ENCODE assay signal across 8 cellular contexts in genomic region chr18:36067118-36067957, GRCh38. TPM values are rescaled to one million over a fixed set of nuclear protein-coding genes. Genes with fewer than 3 reads are reported as not detected.
A peak's percentile ranks its signal among the peaks of the same experiment; 100 is the strongest.
DNase-seq lines count a peak whose midpoint lies in the region; ATAC-seq lines count a peak whose summit lies in the region.

Gene RPRD1A (minus strand): TSS chr18:36067559. CDS start chr18:36067404, 155 bp downstream.

- peaks cover 12% of the 10 kb centered on the region for H3K36me3 Mint-ChIP-seq in effector memory CD8-positive, alpha-beta T cell (ENCODE audit: insufficient read depth)
- peaks cover 5% of the 10 kb centered on the region for H3K36me3 Mint-ChIP-seq in memory B cell

- DNase-seq in COLO668 (lab: John Stamatoyannopoulos, UW; ENCODE audit: unreplicated experiment) (peak; percentile 98), HT1080 (ENCODE audit: low read depth) (peak; percentile 94), NOMO-1 treated with DMSO at 0.1 percent for 48 hours (lab: John Stamatoyannopoulos, UW; ENCODE audit: unreplicated experiment) (peak; percentile 95), memory B cell (ENCODE audit: low spot score in 2 of 2) (peak; percentile 99)
- peak; percentile 96 to 98 for DNase-seq in activated CD8-positive, alpha-beta memory T cell treated with anti-CD3 and anti-CD28 coated beads for 4 hours (ENCODE audit: low read depth in 2 of 2)
- peak; percentile 96 to 97 (median 97) for DNase-seq in effector memory CD8-positive, alpha-beta T cell
- DNase-seq in stimulated activated CD8-positive, alpha-beta memory T cell treated with anti-CD3 and anti-CD28 coated beads, Interleukin-12 subunit alpha, Interleukin-12 subunit beta, amount 100 ng/mL, for 24 hours (ENCODE audit: extremely low read depth) = peak; percentile 95

- H3K4me3 Mint-ChIP-seq in effector memory CD8-positive, alpha-beta T cell = peak within 1 kb of the TSS; percentile 81 to 94
- peak within 1 kb of the TSS; percentile 85 for H3K4me3 Mint-ChIP-seq in memory B cell

- H3K4me1 Mint-ChIP-seq in effector memory CD8-positive, alpha-beta T cell (ENCODE audit: low read depth in 2 of 2) = peaks cover 24 to 38% of the 10 kb centered on the region in 2 donors
- peaks cover 26% of the 10 kb centered on the region for H3K4me1 Mint-ChIP-seq in memory B cell

- ATAC-seq in GM21360 (IDR thresholded peaks at IDR 0.05; ENCODE audit: unreplicated experiment) (peak; percentile 96), memory B cell (ENCODE audit: low read depth) (peak; percentile 92)
- peak; percentile 84 for ATAC-seq in effector memory CD8-positive, alpha-beta T cell (replicated peaks)

- no peaks in the 10 kb centered on the region for H3K27me3 Mint-ChIP-seq in effector memory CD8-positive, alpha-beta T cell
- H3K27me3 Mint-ChIP-seq in memory B cell = peaks cover 5% of the 10 kb centered on the region

- no peaks in the 10 kb centered on the region for H3K9me3 Mint-ChIP-seq in effector memory CD8-positive, alpha-beta T cell
- H3K9me3 Mint-ChIP-seq in memory B cell = no peaks in the 10 kb centered on the region

- H3K27ac Mint-ChIP-seq in effector memory CD8-positive, alpha-beta T cell = peak within 1 kb of the TSS; percentile 93 to 94
- peak within 1 kb of the TSS; percentile 92 for H3K27ac Mint-ChIP-seq in memory B cell

RNA-seq across cellular contexts. Expression of gene RPRD1A, which starts in this region (rescaled TPM):
- total RNA-seq in HT1080 (2014; rRNA removed; shearing (Covaris generic)) = 72.0 and 80.0 TPM in 2 replicates
- 54.6 and 67.0 TPM in 2 replicates for polyA plus RNA-seq in HT1080 (2015; cell fraction: cytosol; rRNA removed)
- 118 and 135 TPM in 2 replicates for polyA plus RNA-seq in HT1080 (2015; cell fraction: nucleus; rRNA removed)

Comparison
In these comparisons a context has a peak if more than half of its experiments do, and no peak if none do; other contexts are left out.
1. Peak in every context shown above with its lines: DNase-seq and ATAC-seq.